ENCODE assay signal across 29 cellular contexts in genomic region chr2:23128684-23129292, GRCh38.
"Had no signal": no experiment of that assay in that cellular context is flagged by ENCODE, and none has a peak within 500 bp of the region (broad histone marks: within the 10 kb centered on the region; RNA-seq: fewer than 3 reads in every experiment).

No MANE protein-coding gene starts in this region.

- H3K4me1 ChIP-seq: colonic mucosa, esophagus muscularis mucosa, esophagus squamous epithelium, foreskin keratinocyte, gastrocnemius medialis, gastroesophageal sphincter, heart left ventricle, heart right ventricle had no signal

- H3K4me3 ChIP-seq: colonic mucosa, coronary artery, dorsolateral prefrontal cortex, esophagus muscularis mucosa, esophagus squamous epithelium, gastrocnemius medialis, gastroesophageal sphincter, heart left ventricle, heart right ventricle had no signal

- H3K27ac Mint-ChIP-seq: dendritic cell treated with granulocyte-macrophage colony-stimulating factor and Interleukin-4, amounts not matched to agents 40 ng/mL and 50 ng/mL, for 4 days; effector memory CD8-positive, alpha-beta T cell; endodermal cell had no signal

- H3K27ac ChIP-seq: coronary artery, dorsolateral prefrontal cortex, epithelial cell of prostate, esophagus muscularis mucosa, esophagus squamous epithelium, foreskin keratinocyte, gastrocnemius medialis, gastroesophageal sphincter, heart left ventricle, heart right ventricle had no signal

- H3K36me3 ChIP-seq: colonic mucosa, esophagus muscularis mucosa, esophagus squamous epithelium, gastrocnemius medialis, gastroesophageal sphincter, heart left ventricle, heart right ventricle had no signal

- ATAC-seq: effector memory CD8-positive, alpha-beta T cell; esophagus mucosa; foreskin keratinocyte; gastrocnemius medialis; gastroesophageal sphincter; heart left ventricle; heart right ventricle had no signal

- DNase-seq: colonic mucosa; cortex of kidney; dermis blood vessel endothelial cell; dorsolateral prefrontal cortex; effector CD4-positive, alpha-beta T cell; effector CD8-positive, alpha-beta T cell; effector memory CD4-positive, alpha-beta T cell; effector memory CD8-positive, alpha-beta T cell; endodermal cell; erythroblast; esophagus squamous epithelium; foreskin fibroblast; foreskin keratinocyte; foreskin melanocyte; gastrocnemius medialis; glutamatergic neuron; head of caudate nucleus; heart left ventricle; heart right ventricle had no signal

- H3K4me3 Mint-ChIP-seq: dendritic cell treated with granulocyte-macrophage colony-stimulating factor and Interleukin-4, amounts not matched to agents 40 ng/mL and 50 ng/mL, for 4 days; effector memory CD8-positive, alpha-beta T cell; endodermal cell had no signal

- FAIRE-seq: colon, endometrium, endothelial cell of umbilical vein, frontal cortex had no signal

- H3K27me3 ChIP-seq: colonic mucosa, esophagus muscularis mucosa, esophagus squamous epithelium, foreskin keratinocyte, gastrocnemius medialis, gastroesophageal sphincter, heart left ventricle had no signal

- H3K9me3 ChIP-seq: colonic mucosa, esophagus muscularis mucosa, esophagus squamous epithelium, gastrocnemius medialis, gastroesophageal sphincter had no signal

- H3K27me3 Mint-ChIP-seq: dendritic cell treated with granulocyte-macrophage colony-stimulating factor and Interleukin-4, amounts not matched to agents 40 ng/mL and 50 ng/mL, for 4 days; effector memory CD8-positive, alpha-beta T cell had no signal
